ENCODE assay signal across 17 cellular contexts in genomic region chr7:27112361-27112760, GRCh38. TPM values are rescaled to one million over a fixed set of nuclear protein-coding genes. Genes with fewer than 3 reads are reported as not detected.
DNase-seq lines count a peak whose midpoint lies in the region; ATAC-seq, FAIRE-seq and TF ChIP-seq lines count a peak whose summit lies in the region.
"Had no signal": no experiment of that assay in that cellular context is flagged by ENCODE, and none has a peak within 500 bp of the region (broad histone marks: within the 10 kb centered on the region; RNA-seq: fewer than 3 reads in every experiment).

No MANE protein-coding gene starts in this region.

- peaks cover 38% of the 10 kb centered on the region for H3K4me1 ChIP-seq in PC-9 (replicated peaks; ENCODE audit: insufficient read depth)
- peaks cover 76% of the 10 kb centered on the region for H3K4me1 ChIP-seq in endothelial cell of umbilical vein (ENCODE audit: control insufficient read depth, extremely low read depth, insufficient read depth, low read length)
- peaks cover 60% of the 10 kb centered on the region for H3K4me1 ChIP-seq in mucosa of stomach (ENCODE audit: control insufficient read depth, insufficient read depth, low read length)
- H3K4me1 ChIP-seq in thoracic aorta (ENCODE audit: control insufficient read depth in 1 of 2, low read depth in 2 of 2): peaks cover 21 to 46% of the 10 kb centered on the region in 2 donors

- H4K20me1 ChIP-seq in PC-9 (ENCODE audit: insufficient read depth): no peaks in the 10 kb centered on the region
- H4K20me1 ChIP-seq in endothelial cell of umbilical vein (replicated peaks; ENCODE audit: control insufficient read depth, extremely low read depth, insufficient read depth, low read length): no peaks in the 10 kb centered on the region

- ATAC-seq in thoracic aorta (ENCODE audit: insufficient number of reproducible peaks, low FRiP score, low read depth) (no peak), SK-N-SH treated with all-trans-retinoic acid at 6 μM for 48 hours (no peak)
- ATAC-seq: activated CD4-positive, alpha-beta T cell treated with anti-CD3 and anti-CD28 coated beads for 36 hours; natural killer cell treated with Interleukin-12 subunit alpha and Interleukin-12 subunit beta and Interleukin-15 and Interleukin-18, amount 100 ng/mL, for 72 hours; T-helper 17 cell had no signal

- no peaks in the 10 kb centered on the region for H3K27me3 ChIP-seq in PC-9 (ENCODE audit: insufficient read depth, low read depth)
- H3K27me3 ChIP-seq in endothelial cell of umbilical vein (ENCODE audit: control insufficient read depth in 2 of 2, insufficient read depth in 2 of 2, low read length in 2 of 2): no peaks in the 10 kb centered on the region
- H3K27me3 ChIP-seq in mucosa of stomach (ENCODE audit: control insufficient read depth, insufficient read depth, low read length): no peaks in the 10 kb centered on the region
- no peaks in the 10 kb centered on the region for H3K27me3 ChIP-seq in thoracic aorta (replicated peaks; ENCODE audit: insufficient read depth)
- H3K27me3 ChIP-seq: adrenal gland had no signal

- H3K27ac ChIP-seq in PC-9 (peak overlapping the region; percentile 92), endothelial cell of umbilical vein (ENCODE audit: insufficient read depth, low read depth, low read length) (peak overlapping the region; percentile 96), thoracic aorta (peak overlapping the region; percentile 87 to 96)

- no peaks in the 10 kb centered on the region for H3K9me2 ChIP-seq in PC-9 (ENCODE audit: insufficient read depth)

- H3K4me2 ChIP-seq in PC-9: peak overlapping the region; percentile 87
- H3K4me2 ChIP-seq in endothelial cell of umbilical vein (ENCODE audit: insufficient read depth, low read length): peak overlapping the region; percentile 97

- POLR2A ChIA-PET in PC-9 (lab: Charles Lee; ENCODE audit: unreplicated experiment): interaction anchor here (0.6 kb wide), 1 partner anchor 59 kb away, joined by 4 read pairs; no protein-coding TSS in a partner anchor
- POLR2A ChIA-PET in endothelial cell of umbilical vein (lab: Charles Lee): interaction anchor here (1.3 kb wide), 1 partner anchor 16 kb away, joined by 7 read pairs; no protein-coding TSS in a partner anchor

- no peak overlapping the region for H2AFZ ChIP-seq in PC-9
- no peak overlapping the region for H2AFZ ChIP-seq in endothelial cell of umbilical vein (ENCODE audit: low read depth, low read length)

- TF ChIP-seq POLR2A in endothelial cell of umbilical vein (IDR thresholded peaks at IDR 0.05; ENCODE audit: low read depth, low read length): no peak

- peaks cover 49% of the 10 kb centered on the region for H3K36me3 ChIP-seq in PC-9 (ENCODE audit: low read depth)
- peaks cover 0 to 5% of the 10 kb centered on the region in 2 experiments for H3K36me3 ChIP-seq in endothelial cell of umbilical vein (ENCODE audit: control insufficient read depth in 2 of 2, extremely low read depth in 1 of 2, insufficient read depth in 2 of 2, low read length in 2 of 2)
- H3K36me3 ChIP-seq in mucosa of stomach (ENCODE audit: control insufficient read depth, insufficient read depth, low read length): no peaks in the 10 kb centered on the region
- no peaks in the 10 kb centered on the region for H3K36me3 ChIP-seq in thoracic aorta
- H3K36me3 ChIP-seq: adrenal gland had no signal

- H3K9me1 ChIP-seq in endothelial cell of umbilical vein (replicated peaks; ENCODE audit: control insufficient read depth, extremely low read depth, insufficient read depth, low read length): no peaks in the 10 kb centered on the region

- TF ChIP-seq CTCF in PC-9 (conservative IDR thresholded peaks at IDR 0.05): no peak
- TF ChIP-seq CTCF in endothelial cell of umbilical vein (IDR thresholded peaks at IDR 0.05; ENCODE audit: extremely low read depth in 1 of 2, insufficient read depth in 1 of 2, low read depth in 1 of 2, low read length in 2 of 2): no peak
- TF ChIP-seq CTCF in thoracic aorta (IDR thresholded peaks at IDR 0.05): no peak

- intact Hi-C loops in PC-9 (cut with micrococcal nuclease; ENCODE audit: unreplicated experiment): loop anchor here (2.0 to 10.0 kb wide), 3 partner anchors 40 to 632 kb away; partner anchors contain the start of gene TAX1BP1
- intact Hi-C loops in endothelial cell of umbilical vein (cut with micrococcal nuclease): loop anchor here (10.0 kb wide), 1 partner anchor 958 kb away; the partner anchor contains the start of gene NFE2L3
- intact Hi-C loops in posterior vena cava (cut with DNase I): no loop called here

- H3F3A ChIP-seq in PC-9 (ENCODE audit: insufficient read depth, low read depth): peaks cover 56% of the 10 kb centered on the region

- H3K9me3 ChIP-seq in PC-9 (ENCODE audit: insufficient read depth, low read depth) (no peaks in the 10 kb centered on the region), endothelial cell of umbilical vein (replicated peaks; ENCODE audit: control insufficient read depth, insufficient read depth, low read length) (no peaks in the 10 kb centered on the region), mucosa of stomach (ENCODE audit: control insufficient read depth, low read length) (no peaks in the 10 kb centered on the region), thoracic aorta (no peaks in the 10 kb centered on the region)
- H3K9me3 ChIP-seq: adrenal gland had no signal

- H3K9ac ChIP-seq in endothelial cell of umbilical vein (replicated peaks; ENCODE audit: extremely low read depth, insufficient read depth, low read length): peak overlapping the region; percentile 80
- peak overlapping the region; percentile 19 for H3K9ac ChIP-seq in mucosa of stomach (ENCODE audit: low read length)

- BruUV-seq in PC-9 (replicated peaks; lab: Mats Ljungman, UMichigan): no TSS peak
- TSS peak; percentile 11 for BruUV-seq in endothelial cell of umbilical vein (replicated peaks; lab: Mats Ljungman, UMichigan)

- CTCF ChIA-PET in PC-9 (lab: Charles Lee): no interaction called here
- CTCF ChIA-PET in endothelial cell of umbilical vein (lab: Charles Lee): interaction anchor here (1.0 to 6.6 kb wide), 3 partner anchors 14 to 743 kb away, joined by 3 to 62 read pairs (median 4); partner anchors contain the start of gene HOXA1

- no peak for DNase-seq in PC-9
- peak; percentile 78 for DNase-seq in endothelial cell of umbilical vein (ENCODE audit: low read depth, low spot score)
- DNase-seq in thoracic aorta (ENCODE audit: low spot score): no peak
- no peak for DNase-seq in effector CD8-positive, alpha-beta T cell (lab: John Stamatoyannopoulos, UW)
- no peak for DNase-seq in NCI-H774 (lab: John Stamatoyannopoulos, UW)
- no peak for DNase-seq in posterior vena cava (ENCODE audit: low spot score)
- DNase-seq: activated CD4-positive, alpha-beta T cell treated with anti-CD3 and anti-CD28 coated beads for 36 hours; activated T-cell treated with anti-CD3 and anti-CD28 coated beads, Interleukin-2, amount 50 U/mL, for 1 hour; adrenal gland; AML-193; HCEC 1CT; KG1; NCI-H1436 treated with DMSO at 0.1 percent for 48 hours; T-helper 17 cell had no signal

- FAIRE-seq in endothelial cell of umbilical vein (lab: Jason Lieb, UNC): peak; percentile 82

- peak overlapping the region; percentile 80 for H3K4me3 ChIP-seq in PC-9
- H3K4me3 ChIP-seq in endothelial cell of umbilical vein (replicated peaks in 1 of 3; ENCODE audit: insufficient read depth in 1 of 3, low read depth in 1 of 3, low read length in 3 of 3): peak overlapping the region in 2 of 3 experiments; percentile 72 to 84
- H3K4me3 ChIP-seq in mucosa of stomach (ENCODE audit: low read length): peak overlapping the region; percentile 15
- H3K4me3 ChIP-seq in thoracic aorta: peak overlapping the region; percentile 99

- dilution Hi-C loops in endothelial cell of umbilical vein (cut with MboI; ENCODE audit: extremely low pct_ligation_motif_present, low sequenced_read_pairs): no loop called here

- peaks cover 94% of the 10 kb centered on the region for H3K79me2 ChIP-seq in PC-9 (ENCODE audit: low read depth)
- H3K79me2 ChIP-seq in endothelial cell of umbilical vein (ENCODE audit: control insufficient read depth, insufficient read depth, low read length): peaks cover 81% of the 10 kb centered on the region

RNA-seq across cellular contexts. Expression of gene HOXA2, which starts 9.9 kb away (rescaled TPM):
- total RNA-seq in PC-9 (2021) (6.1 and 6.5 TPM in 2 replicates), endothelial cell of umbilical vein (2.2 and 2.3 TPM in 2 replicates), thoracic aorta (1 to 10 TPM; 3.4 to 4.6 TPM), posterior vena cava (1 to 10 TPM; 1.3 to 2.0 TPM)
- 1.6 and 1.9 TPM in 2 replicates for polyA plus RNA-seq in endothelial cell of umbilical vein
- 1.2 and 1.4 TPM in 2 replicates for polyA plus RNA-seq in endothelial cell of umbilical vein (2011; cell fraction: cytosol; rRNA removed)
- polyA plus RNA-seq in endothelial cell of umbilical vein (2011; cell fraction: nucleus; rRNA removed): 4.1 and 4.8 TPM in 2 replicates
- 1.1 and 2.0 TPM in 2 replicates for polyA plus RNA-seq in endothelial cell of umbilical vein (2012)
- 0.68 and 0.98 TPM in 2 replicates for polyA minus RNA-seq in endothelial cell of umbilical vein
- not detected for polyA minus RNA-seq in endothelial cell of umbilical vein (2011; cell fraction: cytosol; rRNA and poly(A)+ RNA removed)
- 2.5 and 3.0 TPM in 2 replicates for polyA minus RNA-seq in endothelial cell of umbilical vein (2011; cell fraction: nucleus; rRNA and poly(A)+ RNA removed)
- total RNA-seq: activated CD4-positive, alpha-beta T cell treated with anti-CD3 and anti-CD28 coated beads for 36 hours; natural killer cell treated with Interleukin-12 subunit alpha and Interleukin-12 subunit beta and Interleukin-15 and Interleukin-18, amount 100 ng/mL, for 72 hours; T-helper 17 cell had no signal

RNA-seq across cellular contexts. Expression of gene HOXA1, which starts 16.6 kb away (rescaled TPM):
- total RNA-seq in PC-9 (2021): 2.0 and 2.2 TPM in 2 replicates
- total RNA-seq in endothelial cell of umbilical vein: 1.5 and 2.4 TPM in 2 replicates
- polyA plus RNA-seq in endothelial cell of umbilical vein: 1.2 and 1.5 TPM in 2 replicates
- polyA plus RNA-seq in endothelial cell of umbilical vein (2011; cell fraction: cytosol; rRNA removed): 0.99 and 1.2 TPM in 2 replicates
- polyA plus RNA-seq in endothelial cell of umbilical vein (2011; cell fraction: nucleus; rRNA removed): 1.5 and 1.6 TPM in 2 replicates
- polyA plus RNA-seq in endothelial cell of umbilical vein (2012): 1.4 and 2.3 TPM in 2 replicates
- polyA minus RNA-seq in endothelial cell of umbilical vein: 0.89 and 1.3 TPM in 2 replicates
- polyA minus RNA-seq in endothelial cell of umbilical vein (2011; cell fraction: cytosol; rRNA and poly(A)+ RNA removed): not detected
- 1.1 and 1.3 TPM in 2 replicates for polyA minus RNA-seq in endothelial cell of umbilical vein (2011; cell fraction: nucleus; rRNA and poly(A)+ RNA removed)
- total RNA-seq in thoracic aorta: 1 to 10 TPM in 1 of 2 donors, not detected in 1; 3.1 TPM
- under 1 TPM; 0.71 to 0.97 TPM for total RNA-seq in posterior vena cava

RNA-seq across cellular contexts. Expression of gene HOXA4, which starts 18.2 kb away (rescaled TPM):
- total RNA-seq in PC-9 (2021) (not detected in 2 replicates), endothelial cell of umbilical vein (7.5 and 8.1 TPM in 2 replicates), thoracic aorta (1 to 10 TPM; 3.7 to 6.1 TPM), posterior vena cava (1 to 10 TPM; 6.2 to 9.5 TPM)
- polyA plus RNA-seq in endothelial cell of umbilical vein: 4.9 and 5.8 TPM in 2 replicates
- 5.1 and 5.7 TPM in 2 replicates for polyA plus RNA-seq in endothelial cell of umbilical vein (2011; cell fraction: cytosol; rRNA removed)
- polyA plus RNA-seq in endothelial cell of umbilical vein (2011; cell fraction: nucleus; rRNA removed): 16.7 and 22.7 TPM in 2 replicates
- polyA plus RNA-seq in endothelial cell of umbilical vein (2012): 10.9 and 15.8 TPM in 2 replicates
- polyA minus RNA-seq in endothelial cell of umbilical vein: 2.7 TPM in 2 replicates
- polyA minus RNA-seq in endothelial cell of umbilical vein (2011; cell fraction: cytosol; rRNA and poly(A)+ RNA removed): not detected
- polyA minus RNA-seq in endothelial cell of umbilical vein (2011; cell fraction: nucleus; rRNA and poly(A)+ RNA removed): 6.6 and 7.0 TPM in 2 replicates

RNA-seq across cellular contexts. Expression of gene HOXA5, which starts 31.1 kb away (rescaled TPM):
- total RNA-seq in PC-9 (2021): 0.63 and 1.0 TPM in 2 replicates
- total RNA-seq in endothelial cell of umbilical vein: 18.8 and 21.4 TPM in 2 replicates
- 18.6 and 22.1 TPM in 2 replicates for polyA plus RNA-seq in endothelial cell of umbilical vein
- polyA plus RNA-seq in endothelial cell of umbilical vein (2011; cell fraction: cytosol; rRNA removed): 15.7 and 18.5 TPM in 2 replicates
- 29.1 and 32.2 TPM in 2 replicates for polyA plus RNA-seq in endothelial cell of umbilical vein (2011; cell fraction: nucleus; rRNA removed)
- polyA plus RNA-seq in endothelial cell of umbilical vein (2012): 19.5 and 28.4 TPM in 2 replicates
- polyA minus RNA-seq in endothelial cell of umbilical vein: 12.0 and 16.8 TPM in 2 replicates
- polyA minus RNA-seq in endothelial cell of umbilical vein (2011; cell fraction: cytosol; rRNA and poly(A)+ RNA removed): 1.3 TPM
- polyA minus RNA-seq in endothelial cell of umbilical vein (2011; cell fraction: nucleus; rRNA and poly(A)+ RNA removed): 10.0 and 11.6 TPM in 2 replicates
- total RNA-seq in thoracic aorta: 1 to 10 TPM in 1 of 2 donors, under 1 TPM in 1; 0.35 to 1.2 TPM
- 10 to 100 TPM; 11.3 to 17.6 TPM for total RNA-seq in posterior vena cava
- total RNA-seq: activated CD4-positive, alpha-beta T cell treated with anti-CD3 and anti-CD28 coated beads for 36 hours had no signal

RNA-seq across cellular contexts. Expression of gene HOXA6, which starts 35.2 kb away (rescaled TPM):
- total RNA-seq in PC-9 (2021) (0.65 and 1.2 TPM in 2 replicates), endothelial cell of umbilical vein (17.9 and 20.7 TPM in 2 replicates), thoracic aorta (not detected), posterior vena cava (1 to 10 TPM; 8.6 to 9.1 TPM)
- polyA plus RNA-seq in endothelial cell of umbilical vein: 7.8 and 10.0 TPM in 2 replicates
- polyA plus RNA-seq in endothelial cell of umbilical vein (2011; cell fraction: cytosol; rRNA removed): 5.0 and 6.7 TPM in 2 replicates
- polyA plus RNA-seq in endothelial cell of umbilical vein (2011; cell fraction: nucleus; rRNA removed): 15.6 and 19.9 TPM in 2 replicates
- 6.1 and 6.2 TPM in 2 replicates for polyA plus RNA-seq in endothelial cell of umbilical vein (2012)
- polyA minus RNA-seq in endothelial cell of umbilical vein: 6.1 and 6.7 TPM in 2 replicates
- not detected for polyA minus RNA-seq in endothelial cell of umbilical vein (2011; cell fraction: cytosol; rRNA and poly(A)+ RNA removed)
- polyA minus RNA-seq in endothelial cell of umbilical vein (2011; cell fraction: nucleus; rRNA and poly(A)+ RNA removed): 8.4 and 18.0 TPM in 2 replicates
- total RNA-seq: activated CD4-positive, alpha-beta T cell treated with anti-CD3 and anti-CD28 coated beads for 36 hours; T-helper 17 cell had no signal

Comparison
In these comparisons a context has a peak if more than half of its experiments do, and no peak if none do; other contexts are left out.
1. H3K4me3 ChIP-seq: peak in every context shown above with its lines; median percentile 99 in thoracic aorta; 80 in PC-9; 78 in endothelial cell of umbilical vein; 15 in mucosa of stomach.
2. intact Hi-C loops: an anchor here in PC-9 (2.0 to 10.0 kb wide) and endothelial cell of umbilical vein (10.0 kb wide); none called in posterior vena cava.